ENCODE assay signal across 8 cellular contexts in genomic region chr11:65424200-65425104, GRCh38. TPM values are rescaled to one million over a fixed set of nuclear protein-coding genes. Genes with fewer than 3 reads are reported as not detected.
A peak's percentile ranks its signal among the peaks of the same experiment; 100 is the strongest.
DNase-seq lines count a peak whose midpoint lies in the region; ATAC-seq, FAIRE-seq and TF ChIP-seq lines count a peak whose summit lies in the region.

No MANE protein-coding gene starts in this region.

- H3K27me3 Mint-ChIP-seq in Caco-2 (ENCODE audit: insufficient read depth, unreplicated experiment) = peaks cover 5% of the 10 kb centered on the region

- H3K36me3 Mint-ChIP-seq in Caco-2 (ENCODE audit: insufficient read depth, unreplicated experiment) = peaks cover 82% of the 10 kb centered on the region
- peaks cover 62 to 64% of the 10 kb centered on the region in 2 donors for H3K36me3 Mint-ChIP-seq in activated naive CD4-positive, alpha-beta T cell treated with anti-CD3 and anti-CD28 coated beads, Interleukin-2, amount 50 U/mL, for 72 hours

- H3K4me3 Mint-ChIP-seq in Caco-2 (ENCODE audit: unreplicated experiment) = peak overlapping the region; percentile 92

- H3K9me3 Mint-ChIP-seq in Caco-2 (ENCODE audit: unreplicated experiment) = no peaks in the 10 kb centered on the region
- peaks cover 0 to 10% of the 10 kb centered on the region in 2 donors for H3K9me3 Mint-ChIP-seq in activated naive CD4-positive, alpha-beta T cell treated with anti-CD3 and anti-CD28 coated beads, Interleukin-2, amount 50 U/mL, for 72 hours

- H3K4me3 ChIP-seq in Caco-2 (ENCODE audit: low read depth, low read length) (peak overlapping the region; percentile 73), sigmoid colon (peak overlapping the region; percentile 74 to 88 (median 78))

- TF ChIP-seq CTCF in Caco-2 (IDR thresholded peaks at IDR 0.05; ENCODE audit: insufficient read depth in 1 of 2, low read depth in 1 of 2, low read length in 1 of 2, severe bottlenecking in 1 of 2, unreplicated experiment in 1 of 2) = no peak
- no peak for TF ChIP-seq CTCF in sigmoid colon (IDR thresholded peaks at IDR 0.05)

- peak overlapping the region; percentile 97 to 100 (median 100) for H3K27ac ChIP-seq in sigmoid colon

- H3K9me3 ChIP-seq in Caco-2 (no peaks in the 10 kb centered on the region), sigmoid colon (no peaks in the 10 kb centered on the region)

- BruUV-seq in Caco-2 (replicated peaks; lab: Mats Ljungman, UMichigan) = no TSS peak

- TF ChIP-seq EP300 in sigmoid colon (IDR thresholded peaks at IDR 0.05) = no peak

- peak overlapping the region; percentile 95 for H3K27ac Mint-ChIP-seq in Caco-2 (ENCODE audit: unreplicated experiment)
- peak overlapping the region; percentile 99 to 100 for H3K27ac Mint-ChIP-seq in activated naive CD4-positive, alpha-beta T cell treated with anti-CD3 and anti-CD28 coated beads, Interleukin-2, amount 50 U/mL, for 72 hours

- intact Hi-C loops in Caco-2 (cut with micrococcal nuclease; ENCODE audit: unreplicated experiment) (no loop called here), left ventricle myocardium superior (cut with micrococcal nuclease) (loop anchor here (5.0 kb wide), 1 partner anchor 78 kb away; no protein-coding TSS in a partner anchor), sigmoid colon (cut with DNase I) (loop anchor here (5.0 kb wide), 1 partner anchor 148 kb away; the partner anchor contains the start of genes FAM89B and ZNRD2)

- no peak for ATAC-seq in activated naive CD4-positive, alpha-beta T cell treated with anti-CD3 and anti-CD28 coated beads, Interleukin-2, amount 50 U/mL, for 72 hours
- ATAC-seq in left ventricle myocardium superior = no peak
- no peak for ATAC-seq in HG03025 (IDR thresholded peaks at IDR 0.05; ENCODE audit: low FRiP score, unreplicated experiment)
- no peak for ATAC-seq in HG03045 (IDR thresholded peaks at IDR 0.05; ENCODE audit: unreplicated experiment)

- peaks cover 63% of the 10 kb centered on the region for H3K4me1 Mint-ChIP-seq in Caco-2 (ENCODE audit: low read depth, unreplicated experiment)

- WGBS in sigmoid colon, 2 donors = 1 to 2% methylated on average over 18 of the region's 18 CpGs

- no peaks in the 10 kb centered on the region for H3K27me3 ChIP-seq in Caco-2 (replicated peaks; ENCODE audit: control insufficient read depth, insufficient read depth, low read length)
- H3K27me3 ChIP-seq in sigmoid colon = no peaks in the 10 kb centered on the region

- CTCF ChIA-PET in Caco-2 (lab: Charles Lee) = no interaction called here

- DNase-seq in Caco-2 (no peak), NCI-H69 (lab: John Stamatoyannopoulos, UW) (peak; percentile 36), left ventricle myocardium superior (peak; percentile 68), sigmoid colon (peak; percentile 77), GM19239 (ENCODE audit: insufficient read length, low spot score) (no peak)
- DNase-seq in activated naive CD4-positive, alpha-beta T cell treated with anti-CD3 and anti-CD28 coated beads, Interleukin-2, amount 50 U/mL, for 72 hours (ENCODE audit: low spot score in 2 of 2) = peak; percentile 72 to 75

- H3K36me3 ChIP-seq in Caco-2 (ENCODE audit: control insufficient read depth, insufficient read depth, low read length) = peaks cover 8% of the 10 kb centered on the region
- peaks cover 8 to 44% (median 30%) of the 10 kb centered on the region in 4 donors for H3K36me3 ChIP-seq in sigmoid colon

- POLR2A ChIA-PET in Caco-2 (lab: Charles Lee) = interaction anchor here (0.5 to 7.8 kb wide), 11 partner anchors 31 to 149 kb away, joined by 3 to 113 read pairs (median 3); partner anchors contain the start of gene MALAT1

- TF ChIP-seq POLR2A in sigmoid colon (IDR thresholded peaks at IDR 0.05) = no peak

- FAIRE-seq in GM19239 (lab: Jason Lieb, UNC) = no peak

- H3K4me1 ChIP-seq in Caco-2 = peaks cover 41% of the 10 kb centered on the region
- peaks cover 0 to 57% (median 52%) of the 10 kb centered on the region in 4 donors for H3K4me1 ChIP-seq in sigmoid colon

RNA-seq across cellular contexts. Expression of gene NEAT1, which starts 1.9 kb away (rescaled TPM):
- 235 and 254 TPM in 2 replicates for total RNA-seq in Caco-2 (2022)
- total RNA-seq in activated naive CD4-positive, alpha-beta T cell treated with anti-CD3 and anti-CD28 coated beads, Interleukin-2, amount 50 U/mL, for 72 hours = 1,000 to 10,000 TPM in 1 of 2 donors, 100 to 1,000 TPM in 1; 836 to 2,329 TPM
- 508 TPM for total RNA-seq in left ventricle myocardium superior
- total RNA-seq in sigmoid colon = 100 to 1,000 TPM; 142 to 573 (median 268) TPM
- 100 to 1,000 TPM in 1 of 3 donors, 10 to 100 TPM in 2; 26.8 to 587 (median 78.7) TPM for polyA plus RNA-seq in sigmoid colon

RNA-seq across cellular contexts. Expression of gene FRMD8, which starts 38.0 kb away (rescaled TPM):
- total RNA-seq in Caco-2 (2022) (35.1 and 38.2 TPM in 2 replicates), left ventricle myocardium superior (9.7 TPM), sigmoid colon (10 to 100 TPM; 10.7 to 27.5 (median 15.6) TPM)
- 10 to 100 TPM; 39.7 to 53.4 TPM for total RNA-seq in activated naive CD4-positive, alpha-beta T cell treated with anti-CD3 and anti-CD28 coated beads, Interleukin-2, amount 50 U/mL, for 72 hours
- 10 to 100 TPM; 21.6 to 29.0 (median 25.2) TPM for polyA plus RNA-seq in sigmoid colon

RNA-seq across cellular contexts. Expression of gene SLC25A45, which starts 42.0 kb away (rescaled TPM):
- total RNA-seq in Caco-2 (2022) (8.1 and 8.5 TPM in 2 replicates), left ventricle myocardium superior (4.6 TPM), sigmoid colon (1 to 10 TPM; 2.5 to 8.9 (median 6.0) TPM)
- 10 to 100 TPM in 1 of 2 donors, 1 to 10 TPM in 1; 9.7 to 18.5 TPM for total RNA-seq in activated naive CD4-positive, alpha-beta T cell treated with anti-CD3 and anti-CD28 coated beads, Interleukin-2, amount 50 U/mL, for 72 hours
- 10 to 100 TPM in 1 of 3 donors, 1 to 10 TPM in 2; 1.2 to 12.8 (median 2.5) TPM for polyA plus RNA-seq in sigmoid colon

Comparison
In these comparisons a context has a peak if more than half of its experiments do, and no peak if none do; other contexts are left out.
1. DNase-seq: peak in NCI-H69 (single experiment), activated naive CD4-positive, alpha-beta T cell treated with anti-CD3 and anti-CD28 coated beads, Interleukin-2, amount 50 U/mL, for 72 hours (2 of 2), left ventricle myocardium superior (single experiment) and sigmoid colon (single experiment); none in Caco-2 (0 of 2) and GM19239 (single experiment).